Comparison of ENCODE assay signal across 1 cellular context in the genomic region with DNA sequence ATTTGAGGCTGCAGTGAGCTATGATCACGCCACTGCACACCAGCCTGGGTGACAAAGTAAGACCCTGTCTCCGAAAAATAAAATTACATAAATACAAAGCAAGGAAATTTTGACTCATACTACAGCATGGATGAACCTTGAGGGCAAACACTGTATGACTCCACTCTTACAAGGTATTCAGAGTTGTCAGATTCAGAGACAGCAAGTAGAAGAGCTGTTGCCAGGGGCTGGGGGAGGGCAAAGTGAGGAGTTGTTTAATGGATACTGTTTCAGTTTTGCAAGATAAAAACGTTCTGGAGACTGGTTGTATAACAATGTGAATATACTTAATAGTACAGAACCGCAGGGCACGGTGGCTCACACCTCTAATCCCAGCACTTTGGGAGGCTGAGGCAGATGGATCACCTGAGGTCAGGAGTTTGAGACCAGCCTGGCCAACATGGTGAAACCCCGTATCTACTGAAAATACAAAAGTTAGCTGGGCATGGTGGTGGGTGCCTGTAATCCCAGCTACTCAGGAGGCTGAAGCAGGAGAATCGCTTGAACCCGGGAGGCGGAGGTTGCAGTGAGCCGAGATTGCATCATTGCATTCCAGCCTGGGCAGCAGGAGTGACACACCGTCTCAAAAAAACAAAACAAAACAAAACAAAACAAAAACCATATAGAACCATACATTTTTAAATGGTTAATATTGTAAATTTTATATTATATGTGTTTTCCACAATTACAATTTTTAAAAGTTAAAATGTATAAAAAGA. TPM values are rescaled to one million over a fixed set of nuclear protein-coding genes. Genes with fewer than 3 reads are reported as not detected.
"Had no signal": no experiment of that assay in that cellular context is flagged by ENCODE, and none has a peak within 500 bp of the region (broad histone marks: within the 10 kb centered on the region; RNA-seq: fewer than 3 reads in every experiment).

No MANE protein-coding gene starts in this region.

RNA-seq across cellular contexts. Expression of gene ACTG2, which starts 5.0 kb away (rescaled TPM):
- total RNA-seq: activated B cell treated with CpG ODN at 0.5 μM for 24 hours had no signal
